ENCODE assay signal across 8 cellular contexts in genomic region chr4:176320340-176320975, GRCh38. TPM values are rescaled to one million over a fixed set of nuclear protein-coding genes. Genes with fewer than 3 reads are reported as not detected.
DNase-seq lines count a peak whose midpoint lies in the region; ATAC-seq and TF ChIP-seq lines count a peak whose summit lies in the region.

No MANE protein-coding gene starts in this region.

- H3K36me3 ChIP-seq in A673 (ENCODE audit: insufficient read depth, low read length, poor library complexity, severe bottlenecking) (no peaks in the 10 kb centered on the region), liver (ENCODE audit: control insufficient read depth in 4 of 4, insufficient read depth in 3 of 4, low read depth in 1 of 4, low read length in 3 of 4) (no peaks in the 10 kb centered on the region)

- POLR2A ChIA-PET in A673 (lab: Charles Lee; ENCODE audit: low non-redundant PET), result no interaction called here

- BruUV-seq in A673 (replicated peaks; lab: Mats Ljungman, UMichigan), result no TSS peak

- peak overlapping the region; percentile 85 for H3K4me3 Mint-ChIP-seq in activated CD4-positive, alpha-beta T cell treated with anti-CD3 and anti-CD28 coated beads, Interleukin-2, amount 10 ng/mL, durations not matched to agents 24 days and 14 days

- H3K27me3 Mint-ChIP-seq in activated CD4-positive, alpha-beta T cell treated with anti-CD3 and anti-CD28 coated beads, Interleukin-2, amount 10 ng/mL, durations not matched to agents 24 days and 14 days, result no peaks in the 10 kb centered on the region

- H3K4me3 ChIP-seq in A673 (ENCODE audit: low read depth, low read length, poor library complexity, severe bottlenecking) (peak overlapping the region; percentile 87), liver (ENCODE audit: low read depth in 1 of 3, low read length in 3 of 3) (peak overlapping the region; percentile 94 to 98 (median 94))

- no peaks in the 10 kb centered on the region for H3K9me3 ChIP-seq in A673 (ENCODE audit: low read depth, low read length, poor library complexity, severe bottlenecking)
- no peaks in the 10 kb centered on the region for H3K9me3 ChIP-seq in liver (ENCODE audit: control insufficient read depth in 4 of 4, low read length in 3 of 4)

- intact Hi-C loops in A673 (cut with micrococcal nuclease; ENCODE audit: unreplicated experiment), result no loop called here
- intact Hi-C loops in activated CD4-positive, alpha-beta T cell treated with anti-CD3 and anti-CD28 coated beads, Interleukin-2, amount 10 ng/mL, durations not matched to agents 24 days and 14 days (cut with micrococcal nuclease), result loop anchor here (2.0 to 5.0 kb wide), 4 partner anchors 20 to 1798 kb away; partner anchors contain the start of genes HPGD, NEIL3 and WDR17

- peak; percentile 76 for ATAC-seq in GM18517 (IDR thresholded peaks at IDR 0.05; ENCODE audit: unreplicated experiment)
- peak; percentile 75 for ATAC-seq in HG03039 (IDR thresholded peaks at IDR 0.05; ENCODE audit: unreplicated experiment)

- peak overlapping the region; percentile 92 for H3K27ac ChIP-seq in A673 (ENCODE audit: low read depth, low read length, poor library complexity, severe bottlenecking)
- peak overlapping the region; percentile 95 to 96 for H3K27ac ChIP-seq in liver (ENCODE audit: low read depth in 1 of 2, low read length in 2 of 2)

- H3K27me3 ChIP-seq in A673 (replicated peaks; ENCODE audit: insufficient read depth, low read depth, low read length, poor library complexity), result no peaks in the 10 kb centered on the region
- H3K27me3 ChIP-seq in liver (ENCODE audit: control insufficient read depth in 4 of 4, insufficient read depth in 4 of 4, low read length in 3 of 4), result no peaks in the 10 kb centered on the region

- H3K4me1 ChIP-seq in A673 (ENCODE audit: insufficient read depth, low read length, poor library complexity, severe bottlenecking), result peaks cover 17% of the 10 kb centered on the region
- peaks cover 2 to 30% (median 9%) of the 10 kb centered on the region in 4 donors for H3K4me1 ChIP-seq in liver (ENCODE audit: control insufficient read depth in 4 of 4, insufficient read depth in 4 of 4, low read length in 3 of 4)

- under 1% methylated on average over 44 of the region's 44 CpGs for WGBS in liver

- CTCF ChIA-PET in A673 (lab: Charles Lee), result no interaction called here

- H3K27ac Mint-ChIP-seq in activated CD4-positive, alpha-beta T cell treated with anti-CD3 and anti-CD28 coated beads, Interleukin-2, amount 10 ng/mL, durations not matched to agents 24 days and 14 days, result peak overlapping the region; percentile 87

- H3K9ac ChIP-seq in liver (ENCODE audit: low read depth in 1 of 2, low read length in 2 of 2), result peak overlapping the region; percentile 90 to 98

- TF ChIP-seq CTCF in A673 (conservative IDR thresholded peaks at IDR 0.05; ENCODE audit: low read depth, low read length) (no peak), liver (IDR thresholded peaks at IDR 0.05; ENCODE audit: low read depth, low read length, missing input control) (no peak)

- H3K4me1 Mint-ChIP-seq in activated CD4-positive, alpha-beta T cell treated with anti-CD3 and anti-CD28 coated beads, Interleukin-2, amount 10 ng/mL, durations not matched to agents 24 days and 14 days, result peaks cover 28% of the 10 kb centered on the region

- DNase-seq in A673 (ENCODE audit: low spot score) (peak; percentile 89), NCI-H226 (peak; percentile 75), dedifferentiated amniotic fluid mesenchymal stem cell (ENCODE audit: extremely low spot score) (peak; percentile 88)
- DNase-seq in activated CD4-positive, alpha-beta T cell treated with anti-CD3 and anti-CD28 coated beads, Interleukin-2, amount 10 ng/mL, durations not matched to agents 24 days and 14 days, result peak; percentile 97
- DNase-seq in stimulated activated CD4-positive, alpha-beta T cell treated with anti-CD3 and anti-CD28 coated beads, Interleukin-2, amount 100 ng/mL, for 48 hours, result peak; percentile 79 to 81

- no peak for TF ChIP-seq RAD21 in liver (IDR thresholded peaks at IDR 0.05)

- H3K36me3 Mint-ChIP-seq in activated CD4-positive, alpha-beta T cell treated with anti-CD3 and anti-CD28 coated beads, Interleukin-2, amount 10 ng/mL, durations not matched to agents 24 days and 14 days (ENCODE audit: low read depth), result peaks cover 20% of the 10 kb centered on the region

- H3K9me3 Mint-ChIP-seq in activated CD4-positive, alpha-beta T cell treated with anti-CD3 and anti-CD28 coated beads, Interleukin-2, amount 10 ng/mL, durations not matched to agents 24 days and 14 days, result no peaks in the 10 kb centered on the region

TF ChIP-seq in liver, 16 proteins besides CTCF, POLR2A, EP300 and RAD21:
- TF ChIP-seq RXRA (IDR thresholded peaks at IDR 0.05) (no peak), MAX (IDR thresholded peaks at IDR 0.05) (peak; percentile 38), FOXA2 (IDR thresholded peaks at IDR 0.05) (no peak), GABPA (IDR thresholded peaks at IDR 0.05 in 1 of 2, conservative IDR thresholded peaks at IDR 0.05 in 1 of 2) (peak in 1 of 2 donors; percentile 50)

RNA-seq across cellular contexts. Expression of gene SPCS3, which starts 0.7 kb away (rescaled TPM):
- 118 and 128 TPM in 2 replicates for total RNA-seq in A673 (2021)
- total RNA-seq in activated CD4-positive, alpha-beta T cell treated with anti-CD3 and anti-CD28 coated beads, Interleukin-2, amount 10 ng/mL, durations not matched to agents 24 days and 14 days, result 186 and 200 TPM in 2 replicates
- 10 to 100 TPM; 55.3 to 79.4 TPM for total RNA-seq in liver
- 10 to 100 TPM; 54.0 to 70.8 TPM for polyA plus RNA-seq in liver

RNA-seq across cellular contexts. Expression of gene ASB5, which starts 51.4 kb away (rescaled TPM):
- not detected in 2 replicates for total RNA-seq in A673 (2021)
- not detected in 2 replicates for total RNA-seq in activated CD4-positive, alpha-beta T cell treated with anti-CD3 and anti-CD28 coated beads, Interleukin-2, amount 10 ng/mL, durations not matched to agents 24 days and 14 days
- total RNA-seq in liver, result not detected
- under 1 TPM in 1 of 2 donors, not detected in 1; 0.05 TPM for polyA plus RNA-seq in liver

Comparison
In these comparisons a context has a peak if more than half of its experiments do, and no peak if none do; other contexts are left out.
1. Peak in every context shown above with its lines: DNase-seq, ATAC-seq, H3K4me3 ChIP-seq and H3K27ac ChIP-seq.